Comparison of ENCODE assay signal across 8 cellular contexts in genomic region chr9:114397219-114397847, GRCh38. TPM values are rescaled to one million over a fixed set of nuclear protein-coding genes. Genes with fewer than 3 reads are reported as not detected.
DNase-seq lines count a peak whose midpoint lies in the region; ATAC-seq, FAIRE-seq and TF ChIP-seq lines count a peak whose summit lies in the region.

No MANE protein-coding gene starts in this region.

- TF ChIP-seq CTCF in DND-41 (IDR thresholded peaks at IDR 0.05; ENCODE audit: borderline replicate concordance, extremely low read depth, low read length, poor library complexity, severe bottlenecking) (no peak), epithelial cell of esophagus (IDR thresholded peaks at IDR 0.05; ENCODE audit: insufficient read depth, low read depth, low read length, missing control alignments) (no peak), pancreas (IDR thresholded peaks at IDR 0.05) (no peak)

- DNase-seq in DND-41: no peak
- DNase-seq in NT2/D1 (ENCODE audit: low read depth, low spot score): no peak
- DNase-seq in epithelial cell of esophagus (ENCODE audit: low read depth): no peak
- DNase-seq in pancreas: no peak
- DNase-seq in D341Med (ENCODE audit: low spot score): no peak
- no peak for DNase-seq in NK-92 treated with Interleukin-12 subunit alpha and Interleukin-12 subunit beta, amount 100 ng/mL, for 24 hours (lab: John Stamatoyannopoulos, UW)
- no peak for DNase-seq in NCI-H187 (lab: John Stamatoyannopoulos, UW)

- peak overlapping the region; percentile 93 for H3K4me2 ChIP-seq in DND-41 (ENCODE audit: insufficient read depth, low read length)

- peaks cover 35% of the 10 kb centered on the region for H3K79me2 ChIP-seq in DND-41 (ENCODE audit: insufficient read depth, low read length)

- H3K36me3 ChIP-seq in DND-41 (ENCODE audit: insufficient read depth, low read length): peaks cover 11% of the 10 kb centered on the region; the same call in 1 of the 2 replicates
- H3K36me3 ChIP-seq in NT2/D1 (ENCODE audit: insufficient read depth, insufficient read length, low read length): peaks cover 2% of the 10 kb centered on the region
- H3K36me3 ChIP-seq in pancreas: no peaks in the 10 kb centered on the region

- 15 to 16% methylated on average over 14 of the region's 14 CpGs for WGBS in pancreas, 2 donors

- no peaks in the 10 kb centered on the region for H3K27me3 ChIP-seq in DND-41 (ENCODE audit: insufficient read depth, low read length, poor library complexity)
- no peaks in the 10 kb centered on the region for H3K27me3 ChIP-seq in NT2/D1 (ENCODE audit: insufficient read depth, insufficient read length)
- H3K27me3 ChIP-seq in pancreas: no peaks in the 10 kb centered on the region

- H4K20me1 ChIP-seq in DND-41 (ENCODE audit: insufficient read depth, low read length): peaks cover 3% of the 10 kb centered on the region; the same call in 1 of the 2 replicates

- H3K27ac ChIP-seq in DND-41 (ENCODE audit: low read length): peak overlapping the region; percentile 63
- peak overlapping the region; percentile 81 to 89 (median 86) for H3K27ac ChIP-seq in pancreas

- peak overlapping the region; percentile 35 to 99; a peak in 3 of 4 replicates for H3K4me3 ChIP-seq in DND-41 (ENCODE audit: low read depth in 1 of 2, low read length in 2 of 2)
- H3K4me3 ChIP-seq in NT2/D1 (ENCODE audit: insufficient read length, low read depth): peak overlapping the region; percentile 85
- H3K4me3 ChIP-seq in epithelial cell of esophagus (ENCODE audit: low read length): peak overlapping the region; percentile 64
- peak overlapping the region; percentile 58 to 81 (median 70) for H3K4me3 ChIP-seq in pancreas

- peak overlapping the region; percentile 75 for H3K9ac ChIP-seq in DND-41 (ENCODE audit: low read depth, low read length)
- H3K9ac ChIP-seq in NT2/D1 (ENCODE audit: insufficient read length, low read depth): peak overlapping the region; percentile 66

- intact Hi-C loops in pancreas (cut with DNase I): no loop called here

- no peak for FAIRE-seq in pancreas (lab: Jason Lieb, UNC)

- H2AFZ ChIP-seq in DND-41 (ENCODE audit: low read depth, low read length): peak overlapping the region; percentile 47; the same call in 1 of the 2 replicates

- no peaks in the 10 kb centered on the region for H3K9me3 ChIP-seq in DND-41 (ENCODE audit: insufficient read depth, low read length, severe bottlenecking)
- no peaks in the 10 kb centered on the region for H3K9me3 ChIP-seq in NT2/D1 (ENCODE audit: insufficient read depth, low read length)
- no peaks in the 10 kb centered on the region for H3K9me3 ChIP-seq in pancreas

- peaks cover 21% of the 10 kb centered on the region for H3K4me1 ChIP-seq in DND-41 (ENCODE audit: insufficient read depth, low read length)
- H3K4me1 ChIP-seq in NT2/D1 (ENCODE audit: insufficient read depth, insufficient read length): peaks cover 6% of the 10 kb centered on the region
- peaks cover 4 to 6% (median 4%) of the 10 kb centered on the region in 3 donors for H3K4me1 ChIP-seq in pancreas

- ATAC-seq in DND-41 (ENCODE audit: insufficient read depth, low read depth) (peak; percentile 4; the same call in 2 of the 3 replicates), pancreas (no peak), GM21717 (IDR thresholded peaks at IDR 0.05; ENCODE audit: unreplicated experiment) (no peak)

RNA-seq across cellular contexts. Expression of gene AKNA, which starts 9.6 kb away (rescaled TPM):
- 10 to 100 TPM in 3 of 6 donors, 1 to 10 TPM in 3; 5.4 to 18.0 (median 10.8) TPM for total RNA-seq in pancreas
- polyA plus RNA-seq in pancreas: 10 to 100 TPM in 1 of 2 donors, 1 to 10 TPM in 1; 6.9 to 11.8 TPM
